ENCODE assay signal across 1 cellular context in the genomic region with DNA sequence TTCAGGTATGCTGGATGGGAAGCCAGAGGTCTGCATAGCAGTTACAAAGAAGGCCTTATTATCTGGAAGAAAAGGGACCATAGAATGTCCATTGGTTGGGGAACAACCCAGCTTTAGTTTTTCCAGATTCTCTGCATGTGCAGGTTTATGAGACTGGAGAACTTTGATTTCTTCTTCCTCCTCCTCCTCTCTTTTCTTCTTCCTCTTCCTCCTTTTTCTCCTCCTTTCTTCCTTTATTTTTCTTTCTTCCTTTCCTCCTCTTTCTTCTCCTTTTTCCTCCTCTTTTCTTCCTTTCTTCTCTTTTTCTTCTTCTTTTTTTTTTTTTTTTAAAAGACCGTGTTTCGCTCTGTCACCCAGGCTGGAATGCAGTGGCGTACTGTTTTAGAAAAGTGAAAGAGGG.
TF ChIP-seq lines count a peak whose summit lies in the region.

No MANE protein-coding gene starts in this region.

TF ChIP-seq in K562, 482 proteins besides CTCF, POLR2A, EP300 and RAD21:
- TF ChIP-seq, protein P1, sequence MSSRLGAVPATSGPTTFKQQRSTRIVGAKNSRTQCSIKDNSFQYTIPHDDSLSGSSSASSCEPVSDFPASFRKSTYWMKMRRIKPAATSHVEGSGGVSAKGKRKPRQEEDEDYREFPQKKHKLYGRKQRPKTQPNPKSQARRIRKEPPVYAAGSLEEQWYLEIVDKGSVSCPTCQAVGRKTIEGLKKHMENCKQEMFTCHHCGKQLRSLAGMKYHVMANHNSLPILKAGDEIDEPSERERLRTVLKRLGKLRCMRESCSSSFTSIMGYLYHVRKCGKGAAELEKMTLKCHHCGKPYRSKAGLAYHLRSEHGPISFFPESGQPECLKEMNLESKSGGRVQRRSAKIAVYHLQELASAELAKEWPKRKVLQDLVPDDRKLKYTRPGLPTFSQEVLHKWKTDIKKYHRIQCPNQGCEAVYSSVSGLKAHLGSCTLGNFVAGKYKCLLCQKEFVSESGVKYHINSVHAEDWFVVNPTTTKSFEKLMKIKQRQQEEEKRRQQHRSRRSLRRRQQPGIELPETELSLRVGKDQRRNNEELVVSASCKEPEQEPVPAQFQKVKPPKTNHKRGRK (tag; IDR thresholded peaks at IDR 0.05), result peak; percentile 82
- no peak for TF ChIP-seq PTBP1 (IDR thresholded peaks at IDR 0.05; ENCODE audit: low read depth, low read length)
